ENCODE assay signal across 6 cellular contexts in genomic region chr17:75077490-75078096, GRCh38. TPM values are rescaled to one million over a fixed set of nuclear protein-coding genes. Genes with fewer than 3 reads are reported as not detected.
A peak's percentile ranks its signal among the peaks of the same experiment; 100 is the strongest.
DNase-seq lines count a peak whose midpoint lies in the region; ATAC-seq and TF ChIP-seq lines count a peak whose summit lies in the region.

No MANE protein-coding gene starts in this region.

- H3K9ac ChIP-seq in skeletal muscle tissue (ENCODE audit: low read depth in 1 of 3, low read length in 3 of 3), result peak overlapping the region; percentile 64 to 89 (median 81)

- TF ChIP-seq POLR2A in erythroblast (IDR thresholded peaks at IDR 0.05; ENCODE audit: low read length), result no peak

- H3K27ac ChIP-seq in skeletal muscle tissue (ENCODE audit: low read depth, low read length), result peak overlapping the region; percentile 37

- peak; percentile 45 for ATAC-seq in GM19023 (IDR thresholded peaks at IDR 0.05; ENCODE audit: unreplicated experiment)

- H3K4me1 ChIP-seq in skeletal muscle tissue (ENCODE audit: control insufficient read depth in 3 of 3, insufficient read depth in 3 of 3, low read length in 3 of 3), result peaks cover 25 to 28% (median 26%) of the 10 kb centered on the region in 3 donors
- H3K4me1 ChIP-seq in HAP-1, result no peaks in the 10 kb centered on the region

- H3K36me3 ChIP-seq in skeletal muscle tissue (ENCODE audit: control insufficient read depth in 3 of 3, insufficient read depth in 3 of 3, low read length in 3 of 3) (no peaks in the 10 kb centered on the region), HAP-1 (replicated peaks) (no peaks in the 10 kb centered on the region)

- DNase-seq in T-helper 9 cell (peak; percentile 23), erythroblast (lab: John Stamatoyannopoulos, UW) (peak; percentile 72 to 73), Kasumi-1 (lab: John Stamatoyannopoulos, UW) (no peak), HAP-1 (ENCODE audit: low spot score in 2 of 2) (no peak)

- peak overlapping the region; percentile 68 to 79 (median 72) for H3K4me3 ChIP-seq in skeletal muscle tissue (ENCODE audit: low read length in 3 of 3)
- no peak overlapping the region for H3K4me3 ChIP-seq in HAP-1

- in situ Hi-C loops in HAP-1 (cut with MboI; ENCODE audit: low sequenced_read_pairs), result no loop called here

- H3K27me3 ChIP-seq in skeletal muscle tissue (ENCODE audit: control insufficient read depth in 3 of 3, insufficient read depth in 3 of 3, low read length in 3 of 3) (no peaks in the 10 kb centered on the region), HAP-1 (ENCODE audit: low read depth) (no peaks in the 10 kb centered on the region)

- H3K9me3 ChIP-seq in skeletal muscle tissue (ENCODE audit: control insufficient read depth in 3 of 3, low read length in 3 of 3), result no peaks in the 10 kb centered on the region
- H3K9me3 ChIP-seq in HAP-1, result no peaks in the 10 kb centered on the region

RNA-seq across cellular contexts. Expression of gene SLC16A5, which starts 10.2 kb away (rescaled TPM):
- 4.2 TPM for total RNA-seq in skeletal muscle tissue

RNA-seq across cellular contexts. Expression of gene KCTD2, which starts 30.6 kb away (rescaled TPM):
- 9.4 TPM for total RNA-seq in skeletal muscle tissue

RNA-seq across cellular contexts. Expression of gene ATP5PD, which starts 30.8 kb away (rescaled TPM):
- total RNA-seq in skeletal muscle tissue, result 247 TPM

RNA-seq across cellular contexts. Expression of gene ARMC7, which starts 32.2 kb away (rescaled TPM):
- 1.0 TPM for total RNA-seq in skeletal muscle tissue

RNA-seq across cellular contexts. Expression of gene NT5C, which starts 53.9 kb away (rescaled TPM):
- 32.9 TPM for total RNA-seq in skeletal muscle tissue

Comparison
In these comparisons a context has a peak if more than half of its experiments do, and no peak if none do; other contexts are left out.
1. DNase-seq: peak in T-helper 9 cell (single experiment) and erythroblast (2 of 2); none in Kasumi-1 (0 of 2) and HAP-1 (0 of 2).